Comparison of ENCODE assay signal across 12 cellular contexts in the genomic region with DNA sequence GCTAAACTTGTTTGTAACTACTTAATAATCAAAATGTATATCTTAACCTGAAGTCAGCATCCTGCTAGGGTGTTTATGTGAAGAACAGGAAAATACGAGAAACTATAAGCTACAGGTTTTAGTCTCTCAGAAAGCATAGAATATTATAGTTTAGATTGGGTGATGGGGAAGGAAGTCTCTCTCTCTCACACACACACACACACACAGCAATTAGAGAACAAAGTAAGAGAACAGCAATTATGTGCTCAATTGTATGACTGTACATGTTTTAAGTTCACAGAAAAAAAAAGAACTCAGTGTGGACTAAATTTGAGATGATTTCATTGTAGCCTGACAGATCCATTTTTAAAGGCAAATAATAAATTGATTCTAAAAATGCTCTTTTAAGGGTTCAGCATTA.
A peak's percentile ranks its signal among the peaks of the same experiment; 100 is the strongest.
DNase-seq lines count a peak whose midpoint lies in the region; TF ChIP-seq lines count a peak whose summit lies in the region.
"Had no signal": no experiment of that assay in that cellular context is flagged by ENCODE, and none has a peak within 500 bp of the region (broad histone marks: within the 10 kb centered on the region; RNA-seq: fewer than 3 reads in every experiment).

No MANE protein-coding gene starts in this region.

- H3K79me2 ChIP-seq in OCI-LY7 (ENCODE audit: insufficient read depth, low read depth, low read length) = no peaks in the 10 kb centered on the region

- H2AFZ ChIP-seq in OCI-LY7 (ENCODE audit: low read length) = no peak overlapping the region

- peak overlapping the region; percentile 42 for H3K4me3 Mint-ChIP-seq in activated naive CD8-positive, alpha-beta T cell treated with anti-CD3 and anti-CD28 coated beads for 36 hours
- H3K4me3 Mint-ChIP-seq in mesothelial cell of epicardium = peak overlapping the region; percentile 69
- H3K4me3 Mint-ChIP-seq in activated naive CD4-positive, alpha-beta T cell treated with anti-CD3 and anti-CD28 coated beads for 36 hours = no peak overlapping the region
- H3K4me3 Mint-ChIP-seq: activated CD4-positive, alpha-beta memory T cell treated with anti-CD3 and anti-CD28 coated beads for 36 hours had no signal

- POLR2A ChIA-PET in OCI-LY7 (lab: Charles Lee) (no interaction called here), GM10248 (lab: Yijun Ruan, JAX) (no interaction called here)

- DNase-seq in left ventricle myocardium inferior (no peak), cardiac septum (ENCODE audit: low spot score) (no peak), mesothelial cell of epicardium (ENCODE audit: low spot score in 2 of 2, unreplicated experiment in 2 of 2) (no peak), OCI-LY7 (ENCODE audit: low spot score) (no peak), GM10248 (ENCODE audit: extremely low spot score) (no peak)
- no peak for DNase-seq in activated naive CD8-positive, alpha-beta T cell treated with anti-CD3 and anti-CD28 coated beads for 36 hours
- no peak for DNase-seq in activated naive CD4-positive, alpha-beta T cell treated with anti-CD3 and anti-CD28 coated beads for 36 hours
- DNase-seq in activated effector memory CD4-positive, alpha-beta T cell treated with anti-CD3 and anti-CD28 coated beads, Interleukin-2, amount 50 U/mL, for 16 hours = no peak
- DNase-seq: activated CD4-positive, alpha-beta memory T cell treated with anti-CD3 and anti-CD28 coated beads for 36 hours; NCI-H526 treated with DMSO at 0.1 percent for 48 hours had no signal

- H3K36me3 ChIP-seq in left ventricle myocardium inferior (no peaks in the 10 kb centered on the region), OCI-LY7 (ENCODE audit: insufficient read depth, low read length) (no peaks in the 10 kb centered on the region)
- H3K36me3 ChIP-seq: prostate gland had no signal

- no peak overlapping the region for H3K27ac Mint-ChIP-seq in activated naive CD8-positive, alpha-beta T cell treated with anti-CD3 and anti-CD28 coated beads for 36 hours
- H3K27ac Mint-ChIP-seq in mesothelial cell of epicardium = peak overlapping the region; percentile 89
- no peak overlapping the region for H3K27ac Mint-ChIP-seq in activated naive CD4-positive, alpha-beta T cell treated with anti-CD3 and anti-CD28 coated beads for 36 hours
- H3K27ac Mint-ChIP-seq: activated CD4-positive, alpha-beta memory T cell treated with anti-CD3 and anti-CD28 coated beads for 36 hours had no signal

- H3K9me3 ChIP-seq in left ventricle myocardium inferior (replicated peaks) (no peaks in the 10 kb centered on the region), OCI-LY7 (ENCODE audit: low read length) (no peaks in the 10 kb centered on the region)
- H3K9me3 ChIP-seq: prostate gland had no signal

- H4K20me1 ChIP-seq in OCI-LY7 (ENCODE audit: insufficient read depth, low read length) = no peaks in the 10 kb centered on the region

- peaks cover 83% of the 10 kb centered on the region for H3K27me3 ChIP-seq in left ventricle myocardium inferior (ENCODE audit: low read depth)

- no peaks in the 10 kb centered on the region for H3K9me2 ChIP-seq in OCI-LY7 (ENCODE audit: insufficient read depth, low read length)

- intact Hi-C loops in left ventricle myocardium inferior (cut with micrococcal nuclease) = no loop called here
- intact Hi-C loops in cardiac septum (cut with DNase I) = no loop called here
- intact Hi-C loops in OCI-LY7 (cut with micrococcal nuclease; ENCODE audit: unreplicated experiment) = no loop called here
- intact Hi-C loops in activated naive CD4-positive, alpha-beta T cell treated with anti-CD3 and anti-CD28 coated beads for 36 hours (cut with micrococcal nuclease) = no loop called here

- H3K4me1 ChIP-seq in left ventricle myocardium inferior (peaks cover 4% of the 10 kb centered on the region), OCI-LY7 (ENCODE audit: insufficient read depth, low read length, poor library complexity, severe bottlenecking) (no peaks in the 10 kb centered on the region)
- H3K4me1 ChIP-seq: prostate gland had no signal

- TF ChIP-seq CTCF in left ventricle myocardium inferior (IDR thresholded peaks at IDR 0.05; ENCODE audit: borderline replicate concordance) = no peak
- no peak for TF ChIP-seq CTCF in mesothelial cell of epicardium (IDR thresholded peaks at IDR 0.05; ENCODE audit: unreplicated experiment)
- no peak for TF ChIP-seq CTCF in OCI-LY7 (conservative IDR thresholded peaks at IDR 0.05; ENCODE audit: low read length)
- no peak for TF ChIP-seq CTCF in GM10248 (IDR thresholded peaks at IDR 0.05; ENCODE audit: control extremely low read depth, extremely low read depth, low read depth, missing control alignments)

- CTCF ChIA-PET in OCI-LY7 (lab: Charles Lee; ENCODE audit: unreplicated experiment) (no interaction called here), GM10248 (lab: Yijun Ruan, JAX) (interaction anchor here (1.0 kb wide), 2 partner anchors 121 to 191 kb away, joined by 3 read pairs; no protein-coding TSS in a partner anchor)
- CTCF ChIA-PET in activated naive CD4-positive, alpha-beta T cell treated with anti-CD3 and anti-CD28 coated beads for 36 hours (lab: Charles Lee) = interaction anchor here (1.3 kb wide), 1 partner anchor 17 kb away, joined by 3 read pairs; no protein-coding TSS in a partner anchor

- H3K4me2 ChIP-seq in OCI-LY7 (ENCODE audit: low read length) = no peak overlapping the region

- H3K36me3 Mint-ChIP-seq in activated naive CD8-positive, alpha-beta T cell treated with anti-CD3 and anti-CD28 coated beads for 36 hours = no peaks in the 10 kb centered on the region
- no peaks in the 10 kb centered on the region for H3K36me3 Mint-ChIP-seq in mesothelial cell of epicardium
- H3K36me3 Mint-ChIP-seq in activated naive CD4-positive, alpha-beta T cell treated with anti-CD3 and anti-CD28 coated beads for 36 hours (ENCODE audit: low read depth) = no peaks in the 10 kb centered on the region
- H3K36me3 Mint-ChIP-seq: activated CD4-positive, alpha-beta memory T cell treated with anti-CD3 and anti-CD28 coated beads for 36 hours had no signal

- H3K27me3 Mint-ChIP-seq in activated naive CD8-positive, alpha-beta T cell treated with anti-CD3 and anti-CD28 coated beads for 36 hours = peaks cover 69% of the 10 kb centered on the region
- no peaks in the 10 kb centered on the region for H3K27me3 Mint-ChIP-seq in mesothelial cell of epicardium (ENCODE audit: low read depth)
- H3K27me3 Mint-ChIP-seq in activated naive CD4-positive, alpha-beta T cell treated with anti-CD3 and anti-CD28 coated beads for 36 hours (ENCODE audit: low read depth) = peaks cover 46% of the 10 kb centered on the region

- peaks cover 13% of the 10 kb centered on the region for H3K4me1 Mint-ChIP-seq in activated naive CD8-positive, alpha-beta T cell treated with anti-CD3 and anti-CD28 coated beads for 36 hours
- peaks cover 34% of the 10 kb centered on the region for H3K4me1 Mint-ChIP-seq in mesothelial cell of epicardium
- H3K4me1 Mint-ChIP-seq in activated naive CD4-positive, alpha-beta T cell treated with anti-CD3 and anti-CD28 coated beads for 36 hours (ENCODE audit: low read depth) = peaks cover 5% of the 10 kb centered on the region

- H3K4me3 ChIP-seq in left ventricle myocardium inferior (peak overlapping the region; percentile 43), OCI-LY7 (ENCODE audit: low read depth, low read length, poor library complexity, severe bottlenecking) (no peak overlapping the region)
- H3K4me3 ChIP-seq: SK-N-MC had no signal

- H3K9me3 Mint-ChIP-seq in activated naive CD8-positive, alpha-beta T cell treated with anti-CD3 and anti-CD28 coated beads for 36 hours = no peaks in the 10 kb centered on the region
- H3K9me3 Mint-ChIP-seq in mesothelial cell of epicardium = no peaks in the 10 kb centered on the region
- H3K9me3 Mint-ChIP-seq in activated naive CD4-positive, alpha-beta T cell treated with anti-CD3 and anti-CD28 coated beads for 36 hours = no peaks in the 10 kb centered on the region
- H3K9me3 Mint-ChIP-seq: activated CD4-positive, alpha-beta memory T cell treated with anti-CD3 and anti-CD28 coated beads for 36 hours had no signal

- no TSS peak for BruUV-seq in OCI-LY7 (replicated peaks; lab: Mats Ljungman, UMichigan)

- H3K27ac ChIP-seq in left ventricle myocardium inferior (replicated peaks) = no peak overlapping the region
- no peak overlapping the region for H3K27ac ChIP-seq in OCI-LY7 (ENCODE audit: low read depth, low read length, poor library complexity, severe bottlenecking)
- H3K27ac ChIP-seq: SK-N-MC had no signal
